Comparison of ENCODE assay signal across 13 cellular contexts in genomic region chr11:35160248-35160820, GRCh38. TPM values are rescaled to one million over a fixed set of nuclear protein-coding genes. Genes with fewer than 3 reads are reported as not detected.
DNase-seq lines count a peak whose midpoint lies in the region; ATAC-seq and TF ChIP-seq lines count a peak whose summit lies in the region.
"Had no signal": no experiment of that assay in that cellular context is flagged by ENCODE, and none has a peak within 500 bp of the region (broad histone marks: within the 10 kb centered on the region; RNA-seq: fewer than 3 reads in every experiment).

No MANE protein-coding gene starts in this region.

- peaks cover 100% of the 10 kb centered on the region for H3K4me1 ChIP-seq in CD4-positive, CD25-positive, alpha-beta regulatory T cell (ENCODE audit: control insufficient read depth, insufficient read depth, low read length, poor library complexity, severe bottlenecking)
- H3K4me1 ChIP-seq in ascending aorta (peaks cover 7 to 76% of the 10 kb centered on the region in 2 donors), neural progenitor cell (peaks cover 16% of the 10 kb centered on the region), smooth muscle cell (ENCODE audit: low read depth) (peaks cover 9% of the 10 kb centered on the region)

- WGBS in smooth muscle cell (ENCODE audit: low lambda C conversion rate), result 80% methylated on average over 7 of the region's 7 CpGs

- no peaks in the 10 kb centered on the region for H3K27me3 Mint-ChIP-seq in CD4-positive, CD25-positive, alpha-beta regulatory T cell
- H3K27me3 Mint-ChIP-seq in neural progenitor cell (ENCODE audit: insufficient read depth, low read depth), result peaks cover 7% of the 10 kb centered on the region

- no peak overlapping the region for H2AFZ ChIP-seq in neural progenitor cell (replicated peaks)
- H2AFZ ChIP-seq in smooth muscle cell (ENCODE audit: low read depth), result no peak overlapping the region

- TF ChIP-seq CTCF in ascending aorta (IDR thresholded peaks at IDR 0.05) (no peak), neural progenitor cell (IDR thresholded peaks at IDR 0.05) (no peak), omental fat pad (IDR thresholded peaks at IDR 0.05) (no peak), smooth muscle cell (IDR thresholded peaks at IDR 0.05; ENCODE audit: borderline replicate concordance, insufficient read depth, poor library complexity, severe bottlenecking) (no peak)

- peak overlapping the region; percentile 43 to 74 (median 70) for H3K4me3 Mint-ChIP-seq in CD4-positive, CD25-positive, alpha-beta regulatory T cell
- no peak overlapping the region for H3K4me3 Mint-ChIP-seq in neural progenitor cell
- H3K4me3 Mint-ChIP-seq: H9 had no signal

- H3F3A ChIP-seq in neural progenitor cell (ENCODE audit: low read depth) (no peaks in the 10 kb centered on the region), smooth muscle cell (ENCODE audit: low read depth) (peaks cover 4% of the 10 kb centered on the region)

- H3K79me2 ChIP-seq in neural progenitor cell (ENCODE audit: low read depth) (no peaks in the 10 kb centered on the region), smooth muscle cell (ENCODE audit: low read depth) (peaks cover 10% of the 10 kb centered on the region)

- DNase-seq in CD4-positive, CD25-positive, alpha-beta regulatory T cell, result peak in 2 of 3 donors; percentile 60 to 61
- DNase-seq in OCI-M1 (lab: John Stamatoyannopoulos, UW) (peak; percentile 46), ascending aorta (ENCODE audit: low spot score in 2 of 2) (no peak), neural progenitor cell (ENCODE audit: low spot score) (no peak), SHP77 (lab: John Stamatoyannopoulos, UW) (no peak), omental fat pad (ENCODE audit: low spot score) (no peak), smooth muscle cell (lab: John Stamatoyannopoulos, UW; ENCODE audit: unreplicated experiment) (no peak)
- no peak for DNase-seq in activated CD8-positive, alpha-beta memory T cell treated with anti-CD3 and anti-CD28 coated beads for 24 hours
- DNase-seq: caudate nucleus; COR-L47; H9; NK-92 treated with Interleukin-12 subunit alpha and Interleukin-12 subunit beta, amount 100 ng/mL, for 24 hours; stimulated activated CD4-positive, alpha-beta T cell treated with anti-CD3 and anti-CD28 coated beads, Interleukin-15, amount 100 ng/mL, for 24 hours had no signal

- H3K9me3 ChIP-seq in CD4-positive, CD25-positive, alpha-beta regulatory T cell (ENCODE audit: control insufficient read depth in 2 of 2, low read length in 2 of 2), result no peaks in the 10 kb centered on the region
- no peaks in the 10 kb centered on the region for H3K9me3 ChIP-seq in ascending aorta
- H3K9me3 ChIP-seq in neural progenitor cell (ENCODE audit: low read depth), result no peaks in the 10 kb centered on the region
- no peaks in the 10 kb centered on the region for H3K9me3 ChIP-seq in smooth muscle cell (replicated peaks; ENCODE audit: low read depth)

- peak overlapping the region; percentile 100 for H3K27ac Mint-ChIP-seq in CD4-positive, CD25-positive, alpha-beta regulatory T cell
- peak overlapping the region; percentile 66 for H3K27ac Mint-ChIP-seq in neural progenitor cell
- H3K27ac Mint-ChIP-seq: H9 had no signal

- ATAC-seq in CD4-positive, CD25-positive, alpha-beta regulatory T cell (ENCODE audit: low read depth in 2 of 2), result peak; percentile 54 to 55
- no peak for ATAC-seq in omental fat pad (ENCODE audit: low FRiP score)

- peak overlapping the region; percentile 70 for H3K4me3 ChIP-seq in CD4-positive, CD25-positive, alpha-beta regulatory T cell (ENCODE audit: low read depth, low read length)
- no peak overlapping the region for H3K4me3 ChIP-seq in ascending aorta
- H3K4me3 ChIP-seq in neural progenitor cell, result no peak overlapping the region
- H3K4me3 ChIP-seq in smooth muscle cell, result no peak overlapping the region

- no peaks in the 10 kb centered on the region for H3K9me3 Mint-ChIP-seq in CD4-positive, CD25-positive, alpha-beta regulatory T cell
- H3K9me3 Mint-ChIP-seq in neural progenitor cell, result no peaks in the 10 kb centered on the region
- H3K9me3 Mint-ChIP-seq: H9 had no signal

- peaks cover 29% of the 10 kb centered on the region for H3K36me3 Mint-ChIP-seq in CD4-positive, CD25-positive, alpha-beta regulatory T cell
- H3K36me3 Mint-ChIP-seq in neural progenitor cell, result no peaks in the 10 kb centered on the region

- no peak overlapping the region for H3K9ac ChIP-seq in neural progenitor cell
- H3K9ac ChIP-seq in smooth muscle cell (ENCODE audit: low read depth), result no peak overlapping the region

- no peaks in the 10 kb centered on the region for H4K20me1 ChIP-seq in neural progenitor cell (ENCODE audit: low read depth)
- peaks cover 55% of the 10 kb centered on the region for H4K20me1 ChIP-seq in smooth muscle cell (ENCODE audit: low read depth)

- intact Hi-C loops in ascending aorta (cut with DNase I), result no loop called here

- H3K36me3 ChIP-seq in CD4-positive, CD25-positive, alpha-beta regulatory T cell (ENCODE audit: control insufficient read depth, insufficient read depth, low read length), result peaks cover 40% of the 10 kb centered on the region
- H3K36me3 ChIP-seq in ascending aorta (no peaks in the 10 kb centered on the region), neural progenitor cell (no peaks in the 10 kb centered on the region), smooth muscle cell (ENCODE audit: low read depth) (no peaks in the 10 kb centered on the region)

- H3K4me2 ChIP-seq in neural progenitor cell (no peak overlapping the region), smooth muscle cell (no peak overlapping the region)

- H3K27ac ChIP-seq in CD4-positive, CD25-positive, alpha-beta regulatory T cell (ENCODE audit: insufficient read depth, low read length, poor library complexity, severe bottlenecking), result peak overlapping the region; percentile 99
- H3K27ac ChIP-seq in ascending aorta (peak overlapping the region; percentile 72 to 87), neural progenitor cell (no peak overlapping the region), smooth muscle cell (ENCODE audit: low read depth) (no peak overlapping the region)

- H3K27me3 ChIP-seq in CD4-positive, CD25-positive, alpha-beta regulatory T cell (ENCODE audit: control insufficient read depth, insufficient read depth, low read length), result no peaks in the 10 kb centered on the region
- H3K27me3 ChIP-seq in ascending aorta, result no peaks in the 10 kb centered on the region
- H3K27me3 ChIP-seq in neural progenitor cell, result no peaks in the 10 kb centered on the region
- H3K27me3 ChIP-seq in smooth muscle cell (ENCODE audit: low read depth), result no peaks in the 10 kb centered on the region

- H3K4me1 Mint-ChIP-seq in CD4-positive, CD25-positive, alpha-beta regulatory T cell, result peaks cover 43 to 100% (median 88%) of the 10 kb centered on the region in 4 donors
- peaks cover 29% of the 10 kb centered on the region for H3K4me1 Mint-ChIP-seq in neural progenitor cell

RNA-seq across cellular contexts. Expression of gene CD44, which starts 21.4 kb away (rescaled TPM):
- 1,181 TPM for total RNA-seq in CD4-positive, CD25-positive, alpha-beta regulatory T cell
- polyA plus RNA-seq in CD4-positive, CD25-positive, alpha-beta regulatory T cell, result 100 to 1,000 TPM; 441 to 539 (median 477) TPM
- total RNA-seq in ascending aorta, result 188 TPM
- total RNA-seq in neural progenitor cell (ENCODE audit: low replicate concordance), result 1.4 and 1.7 TPM in 2 replicates
- 100 to 1,000 TPM in 3 of 4 donors, 10 to 100 TPM in 1; 92.7 to 627 (median 158) TPM for total RNA-seq in omental fat pad
- 143 and 248 TPM in 2 replicates for total RNA-seq in smooth muscle cell
- polyA plus RNA-seq in smooth muscle cell, result 116 and 174 TPM in 2 replicates

Comparison
In these comparisons a context has a peak if more than half of its experiments do, and no peak if none do; other contexts are left out.
1. DNase-seq: peak in CD4-positive, CD25-positive, alpha-beta regulatory T cell (2 of 3) and OCI-M1 (single experiment); none in ascending aorta (0 of 2), neural progenitor cell (single experiment), SHP77 (0 of 2), omental fat pad (single experiment), smooth muscle cell (single experiment) and activated CD8-positive, alpha-beta memory T cell treated with anti-CD3 and anti-CD28 coated beads for 24 hours (single experiment).
2. H3K27ac ChIP-seq: peak in CD4-positive, CD25-positive, alpha-beta regulatory T cell (single experiment) and ascending aorta (2 of 2); none in neural progenitor cell (single experiment) and smooth muscle cell (single experiment).
3. RNA of gene CD44, which starts 21.4 kb away (total RNA-seq): 1,181 TPM in CD4-positive, CD25-positive, alpha-beta regulatory T cell (single experiment), 143 to 248 TPM in smooth muscle cell, 92.7 to 627 TPM in omental fat pad and 188 TPM in ascending aorta (single experiment); 1.4 to 1.7 TPM in neural progenitor cell; every median in the first group is over 10 times any median in the second.